8 cellular contexts compared by ENCODE assay signal in the genomic region with DNA sequence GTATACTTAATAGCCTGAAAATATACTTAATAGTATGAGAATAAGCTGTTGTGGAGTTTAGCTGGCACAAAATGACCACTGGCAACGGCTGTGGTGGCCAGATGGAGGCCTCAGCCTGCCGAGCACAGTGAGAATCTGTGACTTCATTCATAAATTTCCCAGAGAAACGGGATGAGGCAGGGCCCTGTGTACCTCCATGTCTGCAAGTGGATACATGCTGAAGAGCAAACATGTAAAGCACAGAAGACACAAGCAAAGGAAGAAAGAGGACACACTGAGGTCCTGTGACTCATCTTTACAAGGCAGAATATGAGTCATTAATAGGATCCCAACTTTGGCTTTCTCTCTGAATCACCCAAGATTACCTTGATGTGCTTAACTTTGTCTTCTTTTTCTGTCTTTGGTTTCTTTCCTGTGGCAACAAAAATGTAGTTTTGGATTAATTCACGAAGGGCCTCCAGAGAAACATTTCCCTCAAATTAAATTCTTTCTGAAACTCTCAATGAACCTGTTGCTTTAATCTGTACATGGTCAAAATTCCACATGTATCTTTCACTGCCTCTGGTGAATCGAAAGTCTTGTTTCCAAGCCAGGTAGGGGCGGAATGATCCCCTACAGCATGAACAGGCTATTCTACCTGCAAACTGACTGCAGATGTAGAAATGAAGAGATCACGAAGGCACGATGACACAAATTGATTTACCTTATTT. TPM values are rescaled to one million over a fixed set of nuclear protein-coding genes. Genes with fewer than 3 reads are reported as not detected.
A peak's percentile ranks its signal among the peaks of the same experiment; 100 is the strongest.
DNase-seq lines count a peak whose midpoint lies in the region; ATAC-seq, FAIRE-seq and TF ChIP-seq lines count a peak whose summit lies in the region.

No MANE protein-coding gene starts in this region.

- TSS peak; percentile 16 for BruUV-seq in mammary epithelial cell (replicated peaks; lab: Mats Ljungman, UMichigan)

- H3K79me2 ChIP-seq in mammary epithelial cell (ENCODE audit: insufficient read depth, low read length): peaks cover 32% of the 10 kb centered on the region

- FAIRE-seq in D721Med (lab: Jason Lieb, UNC): no peak

- peaks cover 29% of the 10 kb centered on the region for H3K4me1 ChIP-seq in mammary epithelial cell (ENCODE audit: insufficient read depth, low read length)
- peaks cover 60% of the 10 kb centered on the region for H3K4me1 ChIP-seq in lower lobe of right lung

- H3K9me3 ChIP-seq in mammary epithelial cell (replicated peaks; ENCODE audit: insufficient read depth, low read length) (no peaks in the 10 kb centered on the region), lower lobe of right lung (no peaks in the 10 kb centered on the region)

- TF ChIP-seq CTCF in mammary epithelial cell (conservative IDR thresholded peaks at IDR 0.05 in 1 of 2, IDR thresholded peaks at IDR 0.05 in 1 of 2; ENCODE audit: extremely low read depth in 1 of 2, insufficient read depth in 1 of 2, low read depth in 1 of 2, low read length in 2 of 2): peak; percentile 6 to 41
- no peak for TF ChIP-seq CTCF in lower lobe of right lung (IDR thresholded peaks at IDR 0.05)
- no peak for TF ChIP-seq CTCF in D721Med (IDR thresholded peaks at IDR 0.05; ENCODE audit: insufficient read depth, missing control alignments)

- WGBS in mammary epithelial cell (ENCODE audit: low coverage, missing lambda C conversion rate): 5% methylated on average over 6 of the region's 8 CpGs

- dilution Hi-C loops in mammary epithelial cell (cut with HindIII; ENCODE audit: low sequenced_read_pairs): no loop called here

- peak overlapping the region; percentile 39 for H2AFZ ChIP-seq in mammary epithelial cell (ENCODE audit: low read depth, low read length)

- intact Hi-C loops in mammary epithelial cell (cut with micrococcal nuclease) (loop anchor here (2.0 to 5.0 kb wide), 6 partner anchors 17 to 131 kb away; a partner anchor contains a TSS), lower lobe of right lung (cut with DNase I) (no loop called here)

- H3K9ac ChIP-seq in mammary epithelial cell (ENCODE audit: insufficient read depth, low read length): peak overlapping the region; percentile 68

- H3K4me3 ChIP-seq in mammary epithelial cell (replicated peaks in 1 of 3; ENCODE audit: insufficient read depth in 1 of 3, low read depth in 2 of 3, low read length in 3 of 3) (peak overlapping the region in 2 of 3 experiments; percentile 3 to 12), lower lobe of right lung (peak overlapping the region; percentile 32)

- ATAC-seq in HG02571 (IDR thresholded peaks at IDR 0.05; ENCODE audit: unreplicated experiment) (peak; percentile 44), lower lobe of right lung (no peak), HG03571 (IDR thresholded peaks at IDR 0.05; ENCODE audit: unreplicated experiment) (no peak)

- peak overlapping the region; percentile 79 for H3K4me2 ChIP-seq in mammary epithelial cell (ENCODE audit: insufficient read depth, low read depth, low read length)

- no peaks in the 10 kb centered on the region for H4K20me1 ChIP-seq in mammary epithelial cell (ENCODE audit: insufficient read depth, low read length)

- no peaks in the 10 kb centered on the region for H3K27me3 ChIP-seq in mammary epithelial cell (ENCODE audit: insufficient read depth, low read length)
- no peaks in the 10 kb centered on the region for H3K27me3 ChIP-seq in lower lobe of right lung (ENCODE audit: low read depth)

- in situ Hi-C loops in mammary epithelial cell (cut with MboI; ENCODE audit: low sequenced_read_pairs in 2 of 2): loop anchor here in 1 of 2 donors (5.0 to 10.0 kb wide), 2 partner anchors 54 to 117 kb away; a partner anchor contains a TSS

- CTCF ChIA-PET in mammary epithelial cell (lab: Charles Lee; ENCODE audit: low non-redundant PET): no interaction called here

- H3K27ac ChIP-seq in mammary epithelial cell (ENCODE audit: insufficient read depth, low read depth, low read length) (peak overlapping the region; percentile 89), lower lobe of right lung (peak overlapping the region; percentile 79)

- H3K36me3 ChIP-seq in mammary epithelial cell (ENCODE audit: insufficient read depth, low read length) (no peaks in the 10 kb centered on the region), lower lobe of right lung (peaks cover 39% of the 10 kb centered on the region)

- peak; percentile 15 to 67 for DNase-seq in NOMO-1 (lab: John Stamatoyannopoulos, UW; ENCODE audit: unreplicated experiment in 2 of 2)
- DNase-seq in NOMO-1 treated with dmso at 0.1 percent for 144 hours (lab: John Stamatoyannopoulos, UW; ENCODE audit: unreplicated experiment): no peak
- DNase-seq in NCI-H460 (ENCODE audit: extremely low read depth, low read depth): peak; percentile 20
- DNase-seq in mammary epithelial cell: peak; percentile 99
- no peak for DNase-seq in lower lobe of right lung
- no peak for DNase-seq in D721Med (ENCODE audit: insufficient read length, low spot score)

RNA-seq across cellular contexts. Expression of a gene that starts 56.4 kb away (rescaled TPM):
- total RNA-seq in NCI-H460 (2014; rRNA removed; shearing (Covaris generic)): 22.6 and 27.2 TPM in 2 replicates
- 6.6 and 7.7 TPM in 2 replicates for polyA plus RNA-seq in NCI-H460 (2014; cell fraction: nucleus; rRNA removed)
- 10 to 100 TPM; 22.0 to 23.3 TPM for total RNA-seq in mammary epithelial cell
- 24.1 TPM for polyA plus RNA-seq in mammary epithelial cell
- 31.3 TPM for polyA minus RNA-seq in mammary epithelial cell
- total RNA-seq in lower lobe of right lung: 53.3 TPM

Comparison
In these comparisons a context has a peak if more than half of its experiments do, and no peak if none do; other contexts are left out.
1. DNase-seq: peak in NOMO-1 (2 of 2), NCI-H460 (single experiment) and mammary epithelial cell (single experiment); none in NOMO-1 treated with dmso at 0.1 percent for 144 hours (single experiment), lower lobe of right lung (single experiment) and D721Med (single experiment).
2. CTCF ChIP-seq: peak in mammary epithelial cell (2 of 2); none in lower lobe of right lung (single experiment) and D721Med (single experiment).